Comparison of ENCODE assay signal across 15 cellular contexts in the genomic region with DNA sequence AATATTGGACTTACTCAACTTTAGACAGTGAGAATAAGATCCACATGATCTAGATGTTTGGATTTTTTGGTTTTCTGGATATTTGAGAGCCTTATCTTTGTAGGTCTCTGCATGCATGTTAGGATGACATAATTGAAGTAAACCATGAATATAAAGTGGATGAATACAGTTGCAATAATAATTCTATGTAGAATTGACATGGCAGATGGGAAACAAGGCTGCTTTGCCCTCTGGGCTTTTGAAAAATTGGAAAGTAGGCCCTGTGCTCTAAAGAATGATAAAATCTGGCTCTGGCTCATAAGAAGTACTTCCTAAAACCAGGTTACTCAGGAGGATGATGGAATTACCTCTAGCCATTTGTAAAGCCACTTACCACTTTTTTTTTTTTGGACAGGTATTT.
DNase-seq lines count a peak whose midpoint lies in the region; ATAC-seq and TF ChIP-seq lines count a peak whose summit lies in the region.
"Had no signal": no experiment of that assay in that cellular context is flagged by ENCODE, and none has a peak within 500 bp of the region (broad histone marks: within the 10 kb centered on the region; RNA-seq: fewer than 3 reads in every experiment).

No MANE protein-coding gene starts in this region.

- no peaks in the 10 kb centered on the region for H3K9me3 Mint-ChIP-seq in CD4-positive, alpha-beta T cell
- H3K9me3 Mint-ChIP-seq in GM23338 (no peaks in the 10 kb centered on the region), brain (peaks cover 0 to 10% (median 0%) of the 10 kb centered on the region in 5 experiments)
- H3K9me3 Mint-ChIP-seq in CD4-positive, alpha-beta memory T cell: peaks cover 0 to 3% (median 0%) of the 10 kb centered on the region in 8 donors
- H3K9me3 Mint-ChIP-seq: CD8-positive, alpha-beta memory T cell; H9; IgD-negative memory B cell had no signal

- H3K4me3 ChIP-seq in GM23338 (no peak overlapping the region), osteoblast (ENCODE audit: insufficient read depth, low read length) (no peak overlapping the region), colonic mucosa (no peak overlapping the region)
- H3K4me3 ChIP-seq in CD4-positive, alpha-beta memory T cell (ENCODE audit: low read length in 2 of 2): no peak overlapping the region
- H3K4me3 ChIP-seq: A549 had no signal

- H3K9ac ChIP-seq in colonic mucosa (ENCODE audit: low read depth in 2 of 2, low read length in 2 of 2): no peak overlapping the region

- no peak overlapping the region for H2AFZ ChIP-seq in GM23338
- H2AFZ ChIP-seq in osteoblast (ENCODE audit: low read length): no peak overlapping the region

- DNase-seq in CD4-positive, alpha-beta T cell: no peak
- no peak for DNase-seq in GM23338 (ENCODE audit: low spot score)
- DNase-seq in osteoblast (ENCODE audit: insufficient read length, low spot score, missing footprints): peak; percentile 9
- no peak for DNase-seq in colonic mucosa
- DNase-seq in NCI-H2196 (lab: John Stamatoyannopoulos, UW; ENCODE audit: unreplicated experiment): no peak
- DNase-seq in CD4-positive, alpha-beta memory T cell: no peak
- DNase-seq: BE2C; Caco-2; CD8-positive, alpha-beta memory T cell; GOT3; H9 had no signal

- no peaks in the 10 kb centered on the region for H3K9me3 ChIP-seq in CD4-positive, alpha-beta T cell (ENCODE audit: control insufficient read depth, low read length)
- H3K9me3 ChIP-seq in osteoblast (ENCODE audit: low read depth, low read length): no peaks in the 10 kb centered on the region
- H3K9me3 ChIP-seq in colonic mucosa: no peaks in the 10 kb centered on the region
- no peaks in the 10 kb centered on the region for H3K9me3 ChIP-seq in CD4-positive, alpha-beta memory T cell (ENCODE audit: control insufficient read depth in 1 of 2, low read length in 2 of 2)
- H3K9me3 ChIP-seq: A549, BE2C, Caco-2 had no signal

- H4K20me1 ChIP-seq in GM23338 (replicated peaks; ENCODE audit: insufficient read depth): peaks cover 74% of the 10 kb centered on the region
- peaks cover 39% of the 10 kb centered on the region for H4K20me1 ChIP-seq in osteoblast (ENCODE audit: insufficient read depth, low read length)

- H3K36me3 ChIP-seq in GM23338 (ENCODE audit: insufficient read depth) (no peaks in the 10 kb centered on the region), osteoblast (ENCODE audit: insufficient read depth, low read length) (no peaks in the 10 kb centered on the region), colonic mucosa (no peaks in the 10 kb centered on the region)
- no peaks in the 10 kb centered on the region for H3K36me3 ChIP-seq in CD4-positive, alpha-beta memory T cell (ENCODE audit: insufficient read depth, low read length)

- H3K4me1 ChIP-seq in GM23338 (ENCODE audit: insufficient read depth) (no peaks in the 10 kb centered on the region), osteoblast (ENCODE audit: insufficient read depth, low read length) (no peaks in the 10 kb centered on the region), colonic mucosa (no peaks in the 10 kb centered on the region)
- H3K4me1 ChIP-seq in CD4-positive, alpha-beta memory T cell (ENCODE audit: insufficient read depth, low read length): peaks cover 3% of the 10 kb centered on the region
- H3K4me1 ChIP-seq: BE2C had no signal

- intact Hi-C loops in CD4-positive, alpha-beta T cell (cut with DNase I, micrococcal nuclease): no loop called here
- intact Hi-C loops in colonic mucosa (cut with DNase I): no loop called here
- intact Hi-C loops in CD4-positive, alpha-beta memory T cell (cut with micrococcal nuclease): no loop called here

- H3K4me1 Mint-ChIP-seq in CD4-positive, alpha-beta T cell (ENCODE audit: low read depth): peaks cover 82% of the 10 kb centered on the region
- H3K4me1 Mint-ChIP-seq in GM23338 (no peaks in the 10 kb centered on the region; the same call in 1 of the 3 replicates), brain (peaks cover 39% of the 10 kb centered on the region)
- H3K4me1 Mint-ChIP-seq in CD4-positive, alpha-beta memory T cell: peaks cover 29 to 76% (median 46%) of the 10 kb centered on the region in 4 donors

- H3K4me2 ChIP-seq in GM23338 (no peak overlapping the region), osteoblast (ENCODE audit: insufficient read depth, low read length) (no peak overlapping the region)
- H3K4me2 ChIP-seq: A549 had no signal

- no peaks in the 10 kb centered on the region for H3K27me3 ChIP-seq in CD4-positive, alpha-beta T cell (ENCODE audit: control insufficient read depth, insufficient read depth, low read length)
- no peaks in the 10 kb centered on the region for H3K27me3 ChIP-seq in GM23338 (ENCODE audit: insufficient read depth)
- H3K27me3 ChIP-seq in osteoblast (ENCODE audit: insufficient read depth, low read length): no peaks in the 10 kb centered on the region
- no peaks in the 10 kb centered on the region for H3K27me3 ChIP-seq in colonic mucosa
- H3K27me3 ChIP-seq in CD4-positive, alpha-beta memory T cell (ENCODE audit: insufficient read depth, low read length): no peaks in the 10 kb centered on the region
- H3K27me3 ChIP-seq: BE2C had no signal

- H3K4me3 Mint-ChIP-seq in CD4-positive, alpha-beta T cell: no peak overlapping the region
- H3K4me3 Mint-ChIP-seq in GM23338: no peak overlapping the region
- H3K4me3 Mint-ChIP-seq in brain: no peak overlapping the region
- H3K4me3 Mint-ChIP-seq in CD4-positive, alpha-beta memory T cell: peak overlapping the region in 1 of 8 donors; percentile 20
- H3K4me3 Mint-ChIP-seq: CD8-positive, alpha-beta memory T cell; H9; IgD-negative memory B cell had no signal

- POLR2A ChIA-PET in CD4-positive, alpha-beta T cell (lab: Charles Lee): no interaction called here
- POLR2A ChIA-PET in CD4-positive, alpha-beta memory T cell (lab: Charles Lee; ENCODE audit: partially characterized antibody): no interaction called here

- no peak for TF ChIP-seq CTCF in CD4-positive, alpha-beta T cell (IDR thresholded peaks at IDR 0.05)
- TF ChIP-seq CTCF in GM23338 (conservative IDR thresholded peaks at IDR 0.05; ENCODE audit: low read depth in 2 of 2): no peak
- no peak for TF ChIP-seq CTCF in brain (conservative IDR thresholded peaks at IDR 0.05)
- no peak for TF ChIP-seq CTCF in osteoblast (IDR thresholded peaks at IDR 0.05; ENCODE audit: extremely low read depth, low read depth, low read length)
- TF ChIP-seq CTCF in colonic mucosa (IDR thresholded peaks at IDR 0.05): no peak

- CTCF ChIA-PET in CD4-positive, alpha-beta T cell (lab: Charles Lee): interaction anchor here (1.2 kb wide), 1 partner anchor 43 kb away, joined by 3 read pairs; no protein-coding TSS in a partner anchor
- CTCF ChIA-PET in CD4-positive, alpha-beta memory T cell (lab: Charles Lee; ENCODE audit: partially characterized antibody): no interaction called here

- ATAC-seq in CD4-positive, alpha-beta T cell (ENCODE audit: poor library complexity): no peak
- ATAC-seq in GM23338: no peak
- ATAC-seq: A549 had no signal

- H3K79me2 ChIP-seq in GM23338 (replicated peaks; ENCODE audit: insufficient read depth) (peaks cover 97% of the 10 kb centered on the region), osteoblast (ENCODE audit: insufficient read depth, low read length) (peaks cover 72% of the 10 kb centered on the region)

- H3K27ac ChIP-seq in CD4-positive, alpha-beta T cell (ENCODE audit: low read depth, low read length): no peak overlapping the region
- H3K27ac ChIP-seq in GM23338 (ENCODE audit: low read depth): 0 out of 2 replicates have a peak overlapping the region, but pooled peaks have one; percentile 23
- no peak overlapping the region for H3K27ac ChIP-seq in osteoblast (ENCODE audit: low read depth, low read length)
- H3K27ac ChIP-seq in colonic mucosa: no peak overlapping the region
- H3K27ac ChIP-seq in CD4-positive, alpha-beta memory T cell (ENCODE audit: low read depth, low read length): no peak overlapping the region
- H3K27ac ChIP-seq: A549, C4-2B had no signal

- no peaks in the 10 kb centered on the region for H3K9me2 ChIP-seq in GM23338 (ENCODE audit: insufficient read depth)

- peaks cover 24% of the 10 kb centered on the region for H3K36me3 Mint-ChIP-seq in CD4-positive, alpha-beta T cell (ENCODE audit: low read depth)
- H3K36me3 Mint-ChIP-seq in GM23338 (ENCODE audit: low read depth) (no peaks in the 10 kb centered on the region), brain (peaks cover 55% of the 10 kb centered on the region)
- H3K36me3 Mint-ChIP-seq in CD4-positive, alpha-beta memory T cell: peaks cover 4 to 25% of the 10 kb centered on the region in 2 donors

- H3K27me3 Mint-ChIP-seq in CD4-positive, alpha-beta T cell: no peaks in the 10 kb centered on the region
- peaks cover 5% of the 10 kb centered on the region for H3K27me3 Mint-ChIP-seq in GM23338 (ENCODE audit: insufficient read depth, low read depth, poor library complexity)
- H3K27me3 Mint-ChIP-seq in brain: no peaks in the 10 kb centered on the region
- no peaks in the 10 kb centered on the region for H3K27me3 Mint-ChIP-seq in CD4-positive, alpha-beta memory T cell
- H3K27me3 Mint-ChIP-seq: CD8-positive, alpha-beta memory T cell; IgD-negative memory B cell had no signal

- peak overlapping the region; percentile 5 for H3K27ac Mint-ChIP-seq in CD4-positive, alpha-beta T cell
- H3K27ac Mint-ChIP-seq in GM23338: no peak overlapping the region
- H3K27ac Mint-ChIP-seq in brain: peak overlapping the region in 4 of 5 experiments; percentile 14 to 95 (median 79)
- no peak overlapping the region for H3K27ac Mint-ChIP-seq in CD4-positive, alpha-beta memory T cell

- H3F3A ChIP-seq in GM23338 (replicated peaks; ENCODE audit: low read depth): no peaks in the 10 kb centered on the region

TF ChIP-seq in GM23338, 12 proteins besides CTCF, POLR2A, EP300 and RAD21 (continues in another document):
- TF ChIP-seq CREB1 (CRISPR knock-in tag; IDR thresholded peaks at IDR 0.05; ENCODE audit: low read depth): no peak

Comparison
In these comparisons a context has a peak if more than half of its experiments do, and no peak if none do; other contexts are left out.
1. H3K27ac Mint-ChIP-seq: peak in CD4-positive, alpha-beta T cell (single experiment) and brain (4 of 5); none in GM23338 (single experiment) and CD4-positive, alpha-beta memory T cell (0 of 7).